In genomic region chr10:6598679-6599078, GRCh38 we compare ENCODE assay signal across 15 cellular contexts.
"Had no signal": no experiment of that assay in that cellular context is flagged by ENCODE, and none has a peak within 500 bp of the region (broad histone marks: within the 10 kb centered on the region; RNA-seq: fewer than 3 reads in every experiment).

No MANE protein-coding gene starts in this region.

- H3K9me3 Mint-ChIP-seq: immature natural killer cell had no signal

- H3K27me3 ChIP-seq: breast epithelium, right atrium auricular region had no signal

- H3K27ac ChIP-seq: breast epithelium, lower lobe of right lung, right atrium auricular region, skin epidermis had no signal

- H3K9me3 ChIP-seq: breast epithelium, lower lobe of right lung, right atrium auricular region, SK-N-SH had no signal

- H3K36me3 ChIP-seq: breast epithelium, lower lobe of right lung, right atrium auricular region had no signal

- H3K4me3 ChIP-seq: breast epithelium, lower lobe of right lung, right atrium auricular region, skin epidermis had no signal

- H3K4me1 ChIP-seq: breast epithelium, lower lobe of right lung, right atrium auricular region had no signal

- H3K4me3 Mint-ChIP-seq: activated T-cell treated with anti-CD3 and anti-CD28 coated beads, Interleukin-2, amount 50 U/mL, for 4 hours; immature natural killer cell had no signal

- DNase-seq: activated CD8-positive, alpha-beta memory T cell treated with anti-CD3 and anti-CD28 coated beads for 24 hours; activated T-cell treated with anti-CD3 and anti-CD28 coated beads, Interleukin-2, amount 50 U/mL, for 4 hours; aorta; glutamatergic neuron; immature natural killer cell; lower lobe of right lung; midbrain; posterior cingulate gyrus; Right ventricle myocardium superior; SK-N-SH; trophoblast cell had no signal

- ATAC-seq: esophagus mucosa, lower lobe of right lung had no signal
